1 cellular context compared by ENCODE assay signal in the genomic region with DNA sequence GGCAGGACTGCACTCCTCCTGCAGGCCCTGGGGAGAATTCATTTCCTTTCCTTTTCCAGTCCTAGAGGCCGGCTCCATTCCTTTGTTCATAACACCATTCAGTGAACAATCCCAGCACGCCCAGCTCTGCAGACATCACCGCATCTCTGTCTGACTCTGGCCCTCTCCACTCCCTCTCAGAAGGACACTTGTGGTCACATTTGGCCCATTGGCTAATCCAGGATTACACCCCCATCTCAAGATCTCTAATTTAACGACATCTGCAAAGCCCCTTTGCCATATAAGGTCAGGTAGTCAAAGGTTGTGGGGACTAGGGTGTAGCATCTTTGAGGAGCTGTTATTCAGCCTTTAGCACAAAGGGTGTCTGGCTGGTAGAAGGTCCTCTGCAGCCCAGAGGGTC.
TF ChIP-seq lines count a peak whose summit lies in the region.

No MANE protein-coding gene starts in this region.

TF ChIP-seq in WTC11, 78 proteins besides CTCF, POLR2A, EP300 and RAD21 (continued from another document):
- TF ChIP-seq, protein P1, sequence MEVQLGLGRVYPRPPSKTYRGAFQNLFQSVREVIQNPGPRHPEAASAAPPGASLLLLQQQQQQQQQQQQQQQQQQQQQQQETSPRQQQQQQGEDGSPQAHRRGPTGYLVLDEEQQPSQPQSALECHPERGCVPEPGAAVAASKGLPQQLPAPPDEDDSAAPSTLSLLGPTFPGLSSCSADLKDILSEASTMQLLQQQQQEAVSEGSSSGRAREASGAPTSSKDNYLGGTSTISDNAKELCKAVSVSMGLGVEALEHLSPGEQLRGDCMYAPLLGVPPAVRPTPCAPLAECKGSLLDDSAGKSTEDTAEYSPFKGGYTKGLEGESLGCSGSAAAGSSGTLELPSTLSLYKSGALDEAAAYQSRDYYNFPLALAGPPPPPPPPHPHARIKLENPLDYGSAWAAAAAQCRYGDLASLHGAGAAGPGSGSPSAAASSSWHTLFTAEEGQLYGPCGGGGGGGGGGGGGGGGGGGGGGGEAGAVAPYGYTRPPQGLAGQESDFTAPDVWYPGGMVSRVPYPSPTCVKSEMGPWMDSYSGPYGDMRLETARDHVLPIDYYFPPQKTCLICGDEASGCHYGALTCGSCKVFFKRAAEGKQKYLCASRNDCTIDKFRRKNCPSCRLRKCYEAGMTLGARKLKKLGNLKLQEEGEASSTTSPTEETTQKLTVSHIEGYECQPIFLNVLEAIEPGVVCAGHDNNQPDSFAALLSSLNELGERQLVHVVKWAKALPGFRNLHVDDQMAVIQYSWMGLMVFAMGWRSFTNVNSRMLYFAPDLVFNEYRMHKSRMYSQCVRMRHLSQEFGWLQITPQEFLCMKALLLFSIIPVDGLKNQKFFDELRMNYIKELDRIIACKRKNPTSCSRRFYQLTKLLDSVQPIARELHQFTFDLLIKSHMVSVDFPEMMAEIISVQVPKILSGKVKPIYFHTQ (CRISPR knock-in tag; IDR thresholded peaks at IDR 0.05), result no peak
- TF ChIP-seq, protein P2, sequence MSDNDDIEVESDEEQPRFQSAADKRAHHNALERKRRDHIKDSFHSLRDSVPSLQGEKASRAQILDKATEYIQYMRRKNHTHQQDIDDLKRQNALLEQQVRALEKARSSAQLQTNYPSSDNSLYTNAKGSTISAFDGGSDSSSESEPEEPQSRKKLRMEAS (CRISPR knock-in tag; IDR thresholded peaks at IDR 0.05), result no peak
- TF ChIP-seq, protein P3, sequence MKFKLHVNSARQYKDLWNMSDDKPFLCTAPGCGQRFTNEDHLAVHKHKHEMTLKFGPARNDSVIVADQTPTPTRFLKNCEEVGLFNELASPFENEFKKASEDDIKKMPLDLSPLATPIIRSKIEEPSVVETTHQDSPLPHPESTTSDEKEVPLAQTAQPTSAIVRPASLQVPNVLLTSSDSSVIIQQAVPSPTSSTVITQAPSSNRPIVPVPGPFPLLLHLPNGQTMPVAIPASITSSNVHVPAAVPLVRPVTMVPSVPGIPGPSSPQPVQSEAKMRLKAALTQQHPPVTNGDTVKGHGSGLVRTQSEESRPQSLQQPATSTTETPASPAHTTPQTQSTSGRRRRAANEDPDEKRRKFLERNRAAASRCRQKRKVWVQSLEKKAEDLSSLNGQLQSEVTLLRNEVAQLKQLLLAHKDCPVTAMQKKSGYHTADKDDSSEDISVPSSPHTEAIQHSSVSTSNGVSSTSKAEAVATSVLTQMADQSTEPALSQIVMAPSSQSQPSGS (CRISPR knock-in tag; IDR thresholded peaks at IDR 0.05; ENCODE audit: borderline replicate concordance, low read depth), result no peak
- TF ChIP-seq SMAD4 (CRISPR knock-in tag; IDR thresholded peaks at IDR 0.05), result no peak
- TF ChIP-seq IRF2 (CRISPR knock-in tag; IDR thresholded peaks at IDR 0.05; ENCODE audit: borderline replicate concordance, low read depth), result no peak
TF ChIP-seq in WTC11: peak in this region for 0.
